In the genomic region with DNA sequence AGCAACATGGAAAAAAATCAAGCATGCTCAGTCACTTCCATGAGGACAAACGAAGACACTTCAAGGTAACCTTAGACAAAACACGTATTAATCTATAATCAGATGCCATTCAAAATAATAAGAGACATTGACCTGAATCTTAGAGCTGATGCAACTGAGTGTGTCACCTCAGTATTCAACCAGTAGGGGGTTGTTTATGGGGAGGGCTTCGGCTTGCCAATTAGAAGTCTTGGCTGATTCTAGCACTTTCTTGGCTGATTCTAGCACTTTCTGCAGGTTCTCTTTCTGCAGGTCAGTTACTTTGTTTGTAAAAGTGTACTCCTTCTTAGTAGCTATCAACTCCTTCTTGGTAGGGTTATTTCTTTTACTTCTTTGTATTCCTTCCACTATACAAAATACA, we compare ENCODE assay signal across 11 cellular contexts.
"Had no signal": no experiment of that assay in that cellular context is flagged by ENCODE, and none has a peak within 500 bp of the region (broad histone marks: within the 10 kb centered on the region; RNA-seq: fewer than 3 reads in every experiment).

No MANE protein-coding gene starts in this region.

- ATAC-seq: activated CD4-positive, CD25-positive, alpha-beta regulatory T cell treated with anti-CD3 and anti-CD28 coated beads, Interleukin-2, amount 50 U/mL, for 24 hours; activated CD8-positive, alpha-beta memory T cell treated with anti-CD3 and anti-CD28 coated beads, Interleukin-2, amount 10 ng/mL, durations not matched to agents 7 days and 5 days; esophagus mucosa; left lobe of liver; pancreas; stimulated activated memory B cell treated with anti-CD40 and anti-IgM and Interleukin-4, amounts not matched to agents 10 μg/mL and 1 μg/mL and 100 μg/mL, for 72 hours had no signal

- H3K4me3 ChIP-seq: dorsolateral prefrontal cortex, pancreas had no signal

- DNase-seq: activated CD8-positive, alpha-beta memory T cell treated with anti-CD3 and anti-CD28 coated beads, Interleukin-2, amount 10 ng/mL, durations not matched to agents 7 days and 5 days; activated effector memory CD4-positive, alpha-beta T cell treated with Interleukin-2 at 50 U/mL for 16 hours; activated naive CD4-positive, alpha-beta T cell treated with anti-CD3 and anti-CD28 coated beads, Interleukin-2, amount 50 U/mL, for 16 hours; activated T-cell treated with anti-CD3 and anti-CD28 coated beads, Interleukin-2, amount 50 U/mL, for 24 hours; dorsolateral prefrontal cortex; midbrain; pancreas had no signal

- H3K27me3 ChIP-seq: dorsolateral prefrontal cortex, pancreas had no signal

- H3K9me3 ChIP-seq: pancreas had no signal

- H3K36me3 ChIP-seq: pancreas had no signal
